ENCODE assay signal across 14 cellular contexts in the genomic region with DNA sequence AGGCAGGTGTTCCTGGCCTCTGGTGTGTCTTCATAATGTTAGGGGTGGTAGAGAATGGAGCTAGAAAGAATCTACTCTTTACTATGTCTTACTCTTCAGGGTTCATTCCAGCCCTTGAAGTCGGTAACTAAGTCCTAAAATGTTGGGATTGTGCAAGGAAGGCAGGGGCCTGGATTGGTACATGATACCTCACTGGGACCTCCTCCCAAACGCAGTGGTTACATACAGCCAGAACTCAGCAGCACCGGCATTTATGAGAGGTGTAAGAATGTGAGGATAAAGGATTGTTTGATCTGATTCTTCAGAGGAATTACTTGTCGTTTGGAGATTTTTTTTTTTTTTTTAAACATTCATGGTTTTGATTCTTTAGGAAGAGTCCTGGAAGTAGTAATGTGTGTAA. TPM values are rescaled to one million over a fixed set of nuclear protein-coding genes. Genes with fewer than 3 reads are reported as not detected.
DNase-seq lines count a peak whose midpoint lies in the region; ATAC-seq lines count a peak whose summit lies in the region.
"Had no signal": no experiment of that assay in that cellular context is flagged by ENCODE, and none has a peak within 500 bp of the region (broad histone marks: within the 10 kb centered on the region; RNA-seq: fewer than 3 reads in every experiment).

No MANE protein-coding gene starts in this region.

- H3K4me3 ChIP-seq in subcutaneous abdominal adipose tissue (ENCODE audit: low read depth in 1 of 5, low read length in 5 of 5): no peak overlapping the region
- H3K4me3 ChIP-seq: HAP-1, heart right ventricle had no signal

- H3K27ac Mint-ChIP-seq in activated T-cell treated with anti-CD3 and anti-CD28 coated beads, Interleukin-2, amount 50 U/mL, for 24 hours: peak overlapping the region; percentile 87
- peak overlapping the region; percentile 70 for H3K27ac Mint-ChIP-seq in activated T-helper 1 cell treated with anti-CD3 and anti-CD28 coated beads, Interleukin-12 subunit alpha, Interleukin-12 subunit beta, Interleukin-2, Interleukin-4 antibody, amounts not matched to agents 30 ng/mL and 10 ng/mL and 1 ng/mL, durations not matched to agents 14 hours and 24 hours and 36 hours
- H3K27ac Mint-ChIP-seq in immature natural killer cell: peak overlapping the region; percentile 12 to 89 (median 72)

- H3K9ac ChIP-seq in subcutaneous abdominal adipose tissue (ENCODE audit: low read length in 5 of 5): peak overlapping the region in 1 of 5 donors; percentile 47

- no peak for ATAC-seq in HG03469 (IDR thresholded peaks at IDR 0.05; ENCODE audit: unreplicated experiment)
- ATAC-seq: heart right ventricle had no signal

- intact Hi-C loops in activated T-helper 1 cell treated with anti-CD3 and anti-CD28 coated beads, Interleukin-12 subunit alpha, Interleukin-12 subunit beta, Interleukin-2, Interleukin-4 antibody, amounts not matched to agents 30 ng/mL and 10 ng/mL and 1 ng/mL, durations not matched to agents 14 hours and 24 hours and 36 hours (cut with micrococcal nuclease): no loop called here

- H3K27ac ChIP-seq in subcutaneous abdominal adipose tissue (ENCODE audit: low read depth, low read length): peak overlapping the region; percentile 65

- DNase-seq in activated T-cell treated with anti-CD3 and anti-CD28 coated beads, Interleukin-2, amount 50 U/mL, for 24 hours: peak; percentile 2
- no peak for DNase-seq in activated T-cell treated with anti-CD3 and anti-CD28 coated beads, Interleukin-2, amount 50 U/mL, for 48 hours
- no peak for DNase-seq in activated T-helper 1 cell treated with anti-CD3 and anti-CD28 coated beads, Interleukin-12 subunit alpha, Interleukin-12 subunit beta, Interleukin-2, Interleukin-4 antibody, amounts not matched to agents 30 ng/mL and 10 ng/mL and 1 ng/mL, durations not matched to agents 14 hours and 24 hours and 36 hours (ENCODE audit: low spot score)
- DNase-seq in immature natural killer cell (no peak), middle frontal gyrus (ENCODE audit: extremely low spot score, low spot score) (no peak), DMS53 treated with DMSO at 0.1 percent for 48 hours (lab: John Stamatoyannopoulos, UW; ENCODE audit: unreplicated experiment) (no peak)
- DNase-seq: activated T-cell treated with anti-CD3 and anti-CD28 coated beads for 4 hours; heart right ventricle; stimulated activated CD4-positive, alpha-beta T cell treated with anti-CD3 and anti-CD28 coated beads, Interleukin-15, amount 100 ng/mL, for 24 hours; T-helper 2 cell had no signal

- no peaks in the 10 kb centered on the region for H3K9me3 ChIP-seq in subcutaneous abdominal adipose tissue (ENCODE audit: control insufficient read depth in 5 of 5, low read length in 5 of 5)
- H3K9me3 ChIP-seq: HAP-1, heart right ventricle had no signal

- H3K4me1 Mint-ChIP-seq in activated T-cell treated with anti-CD3 and anti-CD28 coated beads, Interleukin-2, amount 50 U/mL, for 24 hours (ENCODE audit: low read depth): peaks cover 64% of the 10 kb centered on the region
- H3K4me1 Mint-ChIP-seq in activated T-helper 1 cell treated with anti-CD3 and anti-CD28 coated beads, Interleukin-12 subunit alpha, Interleukin-12 subunit beta, Interleukin-2, Interleukin-4 antibody, amounts not matched to agents 30 ng/mL and 10 ng/mL and 1 ng/mL, durations not matched to agents 14 hours and 24 hours and 36 hours (ENCODE audit: low read depth): peaks cover 59% of the 10 kb centered on the region
- peaks cover 27 to 56% of the 10 kb centered on the region in 2 donors for H3K4me1 Mint-ChIP-seq in immature natural killer cell

- H3K27me3 Mint-ChIP-seq in activated T-cell treated with anti-CD3 and anti-CD28 coated beads, Interleukin-2, amount 50 U/mL, for 24 hours: no peaks in the 10 kb centered on the region
- no peaks in the 10 kb centered on the region for H3K27me3 Mint-ChIP-seq in activated T-helper 1 cell treated with anti-CD3 and anti-CD28 coated beads, Interleukin-12 subunit alpha, Interleukin-12 subunit beta, Interleukin-2, Interleukin-4 antibody, amounts not matched to agents 30 ng/mL and 10 ng/mL and 1 ng/mL, durations not matched to agents 14 hours and 24 hours and 36 hours (ENCODE audit: insufficient read depth)
- peaks cover 3 to 11% (median 7%) of the 10 kb centered on the region in 3 donors for H3K27me3 Mint-ChIP-seq in immature natural killer cell (ENCODE audit: low read depth in 3 of 3)
- H3K27me3 Mint-ChIP-seq: dendritic cell treated with granulocyte-macrophage colony-stimulating factor and Interleukin-4, amounts not matched to agents 40 ng/mL and 50 ng/mL, for 4 days had no signal

- H3K36me3 ChIP-seq in subcutaneous abdominal adipose tissue (ENCODE audit: control insufficient read depth in 5 of 5, insufficient read depth in 5 of 5, low read length in 5 of 5): peaks cover 27 to 68% (median 38%) of the 10 kb centered on the region in 5 donors

- no peak overlapping the region for H3K4me3 Mint-ChIP-seq in activated T-cell treated with anti-CD3 and anti-CD28 coated beads, Interleukin-2, amount 50 U/mL, for 24 hours
- no peak overlapping the region for H3K4me3 Mint-ChIP-seq in activated T-helper 1 cell treated with anti-CD3 and anti-CD28 coated beads, Interleukin-12 subunit alpha, Interleukin-12 subunit beta, Interleukin-2, Interleukin-4 antibody, amounts not matched to agents 30 ng/mL and 10 ng/mL and 1 ng/mL, durations not matched to agents 14 hours and 24 hours and 36 hours
- no peak overlapping the region for H3K4me3 Mint-ChIP-seq in immature natural killer cell
- H3K4me3 Mint-ChIP-seq: dendritic cell treated with granulocyte-macrophage colony-stimulating factor and Interleukin-4, amounts not matched to agents 40 ng/mL and 50 ng/mL, for 4 days had no signal

- H3K4me1 ChIP-seq in subcutaneous abdominal adipose tissue (ENCODE audit: control insufficient read depth in 5 of 5, insufficient read depth in 5 of 5, low read length in 5 of 5): peaks cover 7 to 41% (median 34%) of the 10 kb centered on the region in 5 donors

- H3K27me3 ChIP-seq in subcutaneous abdominal adipose tissue (ENCODE audit: control insufficient read depth in 5 of 5, insufficient read depth in 4 of 5, low read length in 5 of 5): no peaks in the 10 kb centered on the region
- H3K27me3 ChIP-seq: heart right ventricle had no signal

- H3K9me3 Mint-ChIP-seq in activated T-cell treated with anti-CD3 and anti-CD28 coated beads, Interleukin-2, amount 50 U/mL, for 24 hours: no peaks in the 10 kb centered on the region
- no peaks in the 10 kb centered on the region for H3K9me3 Mint-ChIP-seq in activated T-helper 1 cell treated with anti-CD3 and anti-CD28 coated beads, Interleukin-12 subunit alpha, Interleukin-12 subunit beta, Interleukin-2, Interleukin-4 antibody, amounts not matched to agents 30 ng/mL and 10 ng/mL and 1 ng/mL, durations not matched to agents 14 hours and 24 hours and 36 hours
- no peaks in the 10 kb centered on the region for H3K9me3 Mint-ChIP-seq in immature natural killer cell
- H3K9me3 Mint-ChIP-seq: dendritic cell treated with granulocyte-macrophage colony-stimulating factor and Interleukin-4, amounts not matched to agents 40 ng/mL and 50 ng/mL, for 4 days had no signal

- peaks cover 95% of the 10 kb centered on the region for H3K36me3 Mint-ChIP-seq in activated T-cell treated with anti-CD3 and anti-CD28 coated beads, Interleukin-2, amount 50 U/mL, for 24 hours (ENCODE audit: low read depth)
- H3K36me3 Mint-ChIP-seq in activated T-helper 1 cell treated with anti-CD3 and anti-CD28 coated beads, Interleukin-12 subunit alpha, Interleukin-12 subunit beta, Interleukin-2, Interleukin-4 antibody, amounts not matched to agents 30 ng/mL and 10 ng/mL and 1 ng/mL, durations not matched to agents 14 hours and 24 hours and 36 hours (ENCODE audit: low read depth): peaks cover 51% of the 10 kb centered on the region
- peaks cover 10 to 37% (median 11%) of the 10 kb centered on the region in 3 donors for H3K36me3 Mint-ChIP-seq in immature natural killer cell

RNA-seq across cellular contexts. Expression of gene COMTD1, which starts 6.9 kb away (rescaled TPM):
- 36.4 and 36.9 TPM in 2 replicates for total RNA-seq in activated T-helper 1 cell treated with anti-CD3 and anti-CD28 coated beads, Interleukin-12 subunit alpha, Interleukin-12 subunit beta, Interleukin-2, Interleukin-4 antibody, amounts not matched to agents 30 ng/mL and 10 ng/mL and 1 ng/mL, durations not matched to agents 14 hours and 24 hours and 36 hours
- polyA plus RNA-seq in immature natural killer cell: 10 to 100 TPM; 27.5 to 47.5 (median 42.8) TPM

RNA-seq across cellular contexts. Expression of gene VDAC2, which starts 18.2 kb away (rescaled TPM):
- total RNA-seq in activated T-helper 1 cell treated with anti-CD3 and anti-CD28 coated beads, Interleukin-12 subunit alpha, Interleukin-12 subunit beta, Interleukin-2, Interleukin-4 antibody, amounts not matched to agents 30 ng/mL and 10 ng/mL and 1 ng/mL, durations not matched to agents 14 hours and 24 hours and 36 hours: 220 and 224 TPM in 2 replicates
- 100 to 1,000 TPM; 126 to 191 (median 148) TPM for polyA plus RNA-seq in immature natural killer cell
